In genomic region chr12:82818276-82819035, GRCh38 we compare ENCODE assay signal across 24 cellular contexts.
DNase-seq lines count a peak whose midpoint lies in the region; ATAC-seq and TF ChIP-seq lines count a peak whose summit lies in the region.
"Had no signal": no experiment of that assay in that cellular context is flagged by ENCODE, and none has a peak within 500 bp of the region (broad histone marks: within the 10 kb centered on the region; RNA-seq: fewer than 3 reads in every experiment).

No MANE protein-coding gene starts in this region.

- H3K9me3 ChIP-seq in adipocyte (ENCODE audit: control insufficient read depth, low read length), result no peaks in the 10 kb centered on the region
- no peaks in the 10 kb centered on the region for H3K9me3 ChIP-seq in aorta (ENCODE audit: control insufficient read depth, low read length)
- H3K9me3 ChIP-seq: colonic mucosa, Peyer's patch, testis had no signal

- H3K27ac ChIP-seq in dorsolateral prefrontal cortex (peak overlapping the region; percentile 51 to 97 (median 88)), layer of hippocampus (ENCODE audit: low read depth, low read length) (peak overlapping the region; percentile 84), aorta (ENCODE audit: low read depth in 1 of 2, low read length in 2 of 2) (no peak overlapping the region)
- H3K27ac ChIP-seq: colonic mucosa, Peyer's patch, testis had no signal

- 94 to 100% methylated on average over 1 of the region's 1 CpG for WGBS in aorta, 2 donors

- H3K27me3 ChIP-seq in adipocyte (replicated peaks; ENCODE audit: control insufficient read depth, insufficient read depth, low read length), result no peaks in the 10 kb centered on the region
- no peaks in the 10 kb centered on the region for H3K27me3 ChIP-seq in dorsolateral prefrontal cortex
- H3K27me3 ChIP-seq in layer of hippocampus (ENCODE audit: control insufficient read depth, insufficient read depth, low read length), result no peaks in the 10 kb centered on the region
- no peaks in the 10 kb centered on the region for H3K27me3 ChIP-seq in aorta (ENCODE audit: control insufficient read depth in 1 of 2, insufficient read depth in 2 of 2, low read length in 1 of 2)
- H3K27me3 ChIP-seq: colonic mucosa, Peyer's patch, testis had no signal

- H3K9ac ChIP-seq in adipocyte (ENCODE audit: low read length), result no peak overlapping the region

- no peak overlapping the region for H3K4me3 ChIP-seq in AG10803 (ENCODE audit: low read length)
- H3K4me3 ChIP-seq in adipocyte (ENCODE audit: low read length), result no peak overlapping the region
- peak overlapping the region in 1 of 59 donors; percentile 1 for H3K4me3 ChIP-seq in dorsolateral prefrontal cortex
- no peak overlapping the region for H3K4me3 ChIP-seq in aorta (ENCODE audit: low read length in 2 of 2)
- H3K4me3 ChIP-seq: colonic mucosa, Peyer's patch, testis had no signal

- no peak for ATAC-seq in GM21423 (IDR thresholded peaks at IDR 0.05; ENCODE audit: unreplicated experiment)
- ATAC-seq in aorta (ENCODE audit: low FRiP score), result no peak
- ATAC-seq: activated naive CD8-positive, alpha-beta T cell treated with anti-CD3 and anti-CD28 coated beads, Interleukin-2, amount 50 U/mL, for 24 hours; activated T-cell treated with anti-CD3 and anti-CD28 coated beads, Interleukin-2, amount 50 U/mL, for 72 hours; stimulated activated naive B cell treated with anti-CD40 and anti-IgM and Interleukin-4, amounts not matched to agents 10 μg/mL and 1 μg/mL and 100 μg/mL, for 72 hours had no signal

- DNase-seq in AG10803 (ENCODE audit: low read depth) (peak; percentile 17), adipocyte (ENCODE audit: low read depth) (peak; percentile 23), dorsolateral prefrontal cortex (no peak), NCI-H2029 treated with DMSO at 0.1 percent for 48 hours (lab: John Stamatoyannopoulos, UW) (no peak), aorta (no peak)
- DNase-seq in central memory CD4-positive, alpha-beta T cell, result no peak
- DNase-seq: activated CD4-positive, alpha-beta memory T cell treated with anti-CD3 and anti-CD28 coated beads for 36 hours; activated CD4-positive, CD25-positive, alpha-beta regulatory T cell treated with anti-CD3 and anti-CD28 coated beads, Interleukin-2, amount 50 U/mL, for 72 hours; activated naive CD8-positive, alpha-beta T cell treated with anti-CD3 and anti-CD28 coated beads, Interleukin-2, amount 50 U/mL, for 24 hours; activated T-cell treated with anti-CD3 and anti-CD28 coated beads, Interleukin-2, amount 50 U/mL, for 72 hours; Calu3; CD4-positive, CD25-positive, alpha-beta regulatory T cell; colonic mucosa; DND-41; effector CD8-positive, alpha-beta T cell; H7; kidney glomerular epithelial cell; NCI-H2029; Peyer's patch; SIG-M5; stimulated activated naive B cell treated with anti-CD40 and anti-IgM and Interleukin-4, amounts not matched to agents 10 μg/mL and 1 μg/mL and 100 μg/mL, for 72 hours; testis had no signal

- intact Hi-C loops in dorsolateral prefrontal cortex (cut with DNase I), result no loop called here
- intact Hi-C loops in aorta (cut with DNase I), result no loop called here

- H3K36me3 ChIP-seq in adipocyte (ENCODE audit: control insufficient read depth, insufficient read depth, low read length, severe bottlenecking) (no peaks in the 10 kb centered on the region), aorta (ENCODE audit: control insufficient read depth in 1 of 2, insufficient read depth in 2 of 2, low read length in 1 of 2) (no peaks in the 10 kb centered on the region)
- H3K36me3 ChIP-seq: colonic mucosa, Peyer's patch had no signal

- TF ChIP-seq CTCF in AG10803 (conservative IDR thresholded peaks at IDR 0.05; ENCODE audit: low read length) (no peak), dorsolateral prefrontal cortex (IDR thresholded peaks at IDR 0.05 in 54 of 56, conservative IDR thresholded peaks at IDR 0.05 in 2 of 56; ENCODE audit: low read depth in 1 of 56, partially characterized antibody in 56 of 56) (no peak)

- peaks cover 15% of the 10 kb centered on the region for H3K4me1 ChIP-seq in adipocyte (ENCODE audit: control insufficient read depth, insufficient read depth, low read length)
- H3K4me1 ChIP-seq in aorta (ENCODE audit: control insufficient read depth in 1 of 2, insufficient read depth in 2 of 2, low read length in 2 of 2), result no peaks in the 10 kb centered on the region
- H3K4me1 ChIP-seq: colonic mucosa, Peyer's patch, testis had no signal

Comparison
In these comparisons a context has a peak if more than half of its experiments do, and no peak if none do; other contexts are left out.
1. DNase-seq: peak in AG10803 (single experiment) and adipocyte (single experiment); none in dorsolateral prefrontal cortex (0 of 10), central memory CD4-positive, alpha-beta T cell (single experiment), NCI-H2029 treated with DMSO at 0.1 percent for 48 hours (single experiment) and aorta (0 of 2).
2. H3K27ac ChIP-seq: peak in dorsolateral prefrontal cortex (59 of 59) and layer of hippocampus (single experiment); none in aorta (0 of 2).